ENCODE assay signal across 16 cellular contexts in the genomic region with DNA sequence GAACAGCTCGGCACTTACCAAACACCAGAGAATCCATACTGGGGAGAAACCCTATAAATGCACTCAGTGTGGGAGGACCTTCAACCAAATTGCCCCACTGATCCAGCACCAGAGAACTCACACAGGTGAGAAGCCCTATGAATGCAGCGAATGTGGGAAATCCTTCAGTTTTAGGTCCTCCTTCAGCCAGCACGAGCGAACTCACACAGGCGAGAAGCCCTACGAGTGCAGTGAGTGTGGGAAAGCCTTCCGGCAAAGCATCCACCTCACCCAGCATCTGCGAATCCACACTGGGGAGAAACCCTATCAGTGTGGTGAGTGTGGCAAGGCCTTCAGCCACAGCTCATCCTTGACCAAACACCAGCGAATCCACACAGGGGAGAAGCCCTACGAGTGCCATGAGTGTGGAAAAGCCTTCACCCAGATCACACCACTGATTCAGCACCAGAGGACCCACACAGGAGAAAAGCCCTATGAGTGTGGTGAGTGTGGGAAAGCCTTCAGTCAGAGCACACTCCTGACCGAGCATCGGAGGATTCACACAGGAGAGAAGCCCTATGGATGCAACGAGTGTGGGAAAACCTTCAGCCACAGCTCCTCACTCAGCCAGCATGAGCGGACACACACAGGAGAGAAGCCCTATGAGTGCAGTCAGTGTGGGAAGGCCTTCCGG. TPM values are rescaled to one million over a fixed set of nuclear protein-coding genes. Genes with fewer than 3 reads are reported as not detected.
"Had no signal": no experiment of that assay in that cellular context is flagged by ENCODE, and none has a peak within 500 bp of the region (broad histone marks: within the 10 kb centered on the region; RNA-seq: fewer than 3 reads in every experiment).

No MANE protein-coding gene starts in this region.

- DNase-seq: activated CD4-positive, alpha-beta T cell treated with anti-CD3 and anti-CD28 coated beads, Interleukin-2, amount 10 ng/mL, durations not matched to agents 7 days and 5 days; activated naive CD8-positive, alpha-beta T cell treated with anti-CD3 and anti-CD28 coated beads for 36 hours; erythroblast; left ventricle myocardium superior; ovary; sigmoid colon; stimulated activated CD4-positive, alpha-beta T cell treated with anti-CD3 and anti-CD28 coated beads, Interleukin-1b, Interleukin-23, amount 100 ng/mL, for 48 hours; T-helper 9 cell had no signal

- H3K4me1 ChIP-seq: breast epithelium, sigmoid colon, tibial nerve, vagina had no signal

- H3K27ac ChIP-seq: breast epithelium, ovary, sigmoid colon, tibial nerve, vagina had no signal

- H3K27me3 ChIP-seq: breast epithelium, ovary, sigmoid colon, tibial nerve, vagina had no signal

- ATAC-seq: left ventricle myocardium superior had no signal

- H3K4me3 ChIP-seq: ovary, sigmoid colon, tibial nerve, vagina had no signal

RNA-seq across cellular contexts. Expression of a gene that starts 33.6 kb away (rescaled TPM):
- total RNA-seq: activated CD4-positive, alpha-beta T cell treated with anti-CD3 and anti-CD28 coated beads, Interleukin-2, amount 10 ng/mL, durations not matched to agents 7 days and 5 days; activated naive CD8-positive, alpha-beta T cell treated with anti-CD3 and anti-CD28 coated beads for 36 hours; aorta; dermis microvascular lymphatic vessel endothelial cell; kidney epithelial cell; left ventricle myocardium superior; mesenteric fat pad; sigmoid colon; subcutaneous adipose tissue; vagina had no signal
